ENCODE assay signal across 18 cellular contexts in genomic region chr2:232448473-232448755, GRCh38. TPM values are rescaled to one million over a fixed set of nuclear protein-coding genes. Genes with fewer than 3 reads are reported as not detected.
"Had no signal": no experiment of that assay in that cellular context is flagged by ENCODE, and none has a peak within 500 bp of the region (broad histone marks: within the 10 kb centered on the region; RNA-seq: fewer than 3 reads in every experiment).

No MANE protein-coding gene starts in this region.

RNA-seq across cellular contexts. Expression of gene ALPI, which starts 7.5 kb away (rescaled TPM):
- total RNA-seq: cardiac septum, dermis blood vessel endothelial cell, esophagus mucosa, gastrocnemius medialis, glomerular endothelial cell, left lobe of liver, lower leg skin, lung microvascular endothelial cell, myocyte, natural killer cell, omental fat pad, pancreas, progenitor cell of endocrine pancreas, sigmoid colon, skeletal muscle tissue, spleen, ureter, vagina had no signal

RNA-seq across cellular contexts. Expression of gene ECEL1, which starts 39.2 kb away (rescaled TPM):
- total RNA-seq: dermis blood vessel endothelial cell, esophagus mucosa, glomerular endothelial cell, lung microvascular endothelial cell, myocyte, natural killer cell, vagina had no signal

RNA-seq across cellular contexts. Expression of gene ALPG, which starts 41.8 kb away (rescaled TPM):
- total RNA-seq: cardiac septum, dermis blood vessel endothelial cell, esophagus mucosa, gastrocnemius medialis, glomerular endothelial cell, left lobe of liver, lower leg skin, lung microvascular endothelial cell, myocyte, natural killer cell, omental fat pad, pancreas, progenitor cell of endocrine pancreas, sigmoid colon, skeletal muscle tissue, spleen, ureter, vagina had no signal
